In the genomic region with DNA sequence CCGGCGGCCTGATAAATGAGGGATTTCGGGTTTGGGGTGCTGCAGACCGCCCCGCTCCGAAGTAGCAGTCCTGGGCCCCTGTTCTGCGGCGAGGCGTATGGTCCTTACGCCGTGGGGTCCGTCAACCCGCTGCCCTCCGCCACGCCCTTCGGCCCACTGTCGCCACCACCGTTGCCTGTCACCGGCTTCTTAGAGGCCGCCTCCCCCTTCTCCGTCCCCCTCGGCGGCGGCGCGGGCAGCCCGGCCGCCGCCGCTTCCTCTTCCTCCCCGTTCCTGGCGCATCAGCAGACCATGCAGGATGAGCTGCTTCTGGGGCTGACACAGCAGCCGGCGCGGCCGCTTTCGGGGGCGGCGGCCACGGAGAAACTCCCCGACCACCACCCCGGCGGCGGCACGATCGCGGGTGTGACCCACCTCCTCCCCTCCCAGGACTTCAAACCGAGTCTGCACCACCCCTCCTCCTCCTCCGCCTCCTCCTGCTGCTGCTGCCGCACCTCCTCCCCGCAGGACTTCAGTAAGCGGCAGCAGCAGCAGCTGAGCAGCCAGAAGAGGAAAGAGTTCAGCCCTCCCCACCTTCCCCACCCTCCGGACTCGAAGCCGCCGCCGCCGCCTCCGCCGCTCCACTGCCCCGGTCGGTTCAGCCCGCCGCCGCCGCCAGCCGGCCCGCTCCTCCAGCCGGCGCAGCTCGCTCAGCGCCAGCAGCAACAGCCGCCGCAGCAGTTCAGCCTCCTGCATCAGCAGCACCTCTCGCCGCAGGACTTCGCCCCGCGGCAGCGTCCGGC, we compare ENCODE assay signal across 8 cellular contexts.
DNase-seq lines count a peak whose midpoint lies in the region; ATAC-seq lines count a peak whose summit lies in the region.

No MANE protein-coding gene starts in this region.

- peak; percentile 23 for ATAC-seq in HG02943 (IDR thresholded peaks at IDR 0.05; ENCODE audit: low read depth, unreplicated experiment)

- DNase-seq in NCI-H1417 (lab: John Stamatoyannopoulos, UW): peak; percentile 76 to 89 (median 86)
- DNase-seq in NCI-H1417 treated with DMSO at 0.1 percent for 48 hours (lab: John Stamatoyannopoulos, UW): no peak
- DNase-seq in NCI-H226: peak; percentile 74
- DNase-seq in activated CD4-positive, alpha-beta T cell treated with anti-CD3 and anti-CD28 coated beads for 1 hour: peak; percentile 68
- DNase-seq in cerebellar cortex (ENCODE audit: low spot score): peak; percentile 51
- DNase-seq in kidney glomerular epithelial cell (lab: John Stamatoyannopoulos, UW): peak; percentile 78
- peak; percentile 44 to 69 for DNase-seq in stimulated activated CD4-positive, alpha-beta T cell treated with anti-CD3 and anti-CD28 coated beads, Interleukin-1b, Interleukin-23, amount 100 ng/mL, for 1 hour (ENCODE audit: low read depth in 2 of 2)
